ENCODE assay signal across 19 cellular contexts in genomic region chr22:37054078-37054440, GRCh38. TPM values are rescaled to one million over a fixed set of nuclear protein-coding genes. Genes with fewer than 3 reads are reported as not detected.
DNase-seq lines count a peak whose midpoint lies in the region; ATAC-seq, FAIRE-seq and TF ChIP-seq lines count a peak whose summit lies in the region.
"Had no signal": no experiment of that assay in that cellular context is flagged by ENCODE, and none has a peak within 500 bp of the region (broad histone marks: within the 10 kb centered on the region; RNA-seq: fewer than 3 reads in every experiment).

No MANE protein-coding gene starts in this region.

- CTCF ChIA-PET in CD8-positive, alpha-beta T cell (lab: Charles Lee), result interaction anchor here (1.4 kb wide), 1 partner anchor 9 kb away, joined by 4 read pairs; no protein-coding TSS in a partner anchor
- CTCF ChIA-PET in HepG2 (lab: Yijun Ruan, JAX; ENCODE audit: low intra/inter-chr PET ratio, low total read pairs), result no interaction called here

- H3K79me2 ChIP-seq in HepG2 (ENCODE audit: insufficient read depth, low read length), result no peaks in the 10 kb centered on the region

- peak overlapping the region in 1 of 10 experiments; percentile 93; a peak in 2 of 20 replicates for H3K4me3 ChIP-seq in BLaER1 treated with 17β-estradiol and CSF1 and Interleukin-3, amounts not matched to agents 10 nM and 100 nM
- no peak overlapping the region for H3K4me3 ChIP-seq in CD8-positive, alpha-beta T cell (ENCODE audit: low read depth, low read length)
- H3K4me3 ChIP-seq in SJCRH30, result no peak overlapping the region
- H3K4me3 ChIP-seq in HepG2 (replicated peaks in 1 of 3; ENCODE audit: insufficient read depth in 1 of 3, low read depth in 2 of 3, low read length in 3 of 3), result no peak overlapping the region; a peak in 1 of 6 replicates
- no peak overlapping the region for H3K4me3 ChIP-seq in testis
- H3K4me3 ChIP-seq: gastrocnemius medialis, GM12878, right lobe of liver, thyroid gland had no signal

- H3K4me1 Mint-ChIP-seq in CD8-positive, alpha-beta T cell (ENCODE audit: low read depth), result peaks cover 10% of the 10 kb centered on the region

- H3K4me3 Mint-ChIP-seq in CD8-positive, alpha-beta T cell, result peak overlapping the region; percentile 32

- H3K4me1 ChIP-seq in BLaER1 treated with 17β-estradiol and CSF1 and Interleukin-3, amounts not matched to agents 10 nM and 100 nM, result peaks cover 39 to 55% (median 48%) of the 10 kb centered on the region in 10 experiments
- H3K4me1 ChIP-seq in CD8-positive, alpha-beta T cell (ENCODE audit: insufficient read depth, low read length), result peaks cover 11% of the 10 kb centered on the region
- H3K4me1 ChIP-seq in SJCRH30 (peaks cover 9% of the 10 kb centered on the region; the same call in 1 of the 2 replicates), HepG2 (ENCODE audit: insufficient read depth, low read length) (peaks cover 57% of the 10 kb centered on the region), testis (peaks cover 6% of the 10 kb centered on the region)
- H3K4me1 ChIP-seq: gastrocnemius medialis had no signal

- no peak for TF ChIP-seq POLR2A in HepG2 (IDR thresholded peaks at IDR 0.05; ENCODE audit: insufficient read depth in 1 of 2, low read depth in 2 of 2, low read length in 2 of 2)
- TF ChIP-seq POLR2A in testis (IDR thresholded peaks at IDR 0.05), result no peak

- no TSS peak for BruUV-seq in HepG2 (replicated peaks; lab: Mats Ljungman, UMichigan)

- 50% methylated on average over 2 of the region's 7 CpGs for WGBS in HepG2 (ENCODE audit: low lambda C conversion rate)
- WGBS in testis, 2 donors, result 82 to 90% methylated on average over 6 to 7 of the region's 7 CpGs

- no peak overlapping the region for H3K27ac Mint-ChIP-seq in CD8-positive, alpha-beta T cell

- POLR2A ChIA-PET in CD8-positive, alpha-beta T cell (lab: Charles Lee), result interaction anchor here (1.3 kb wide), 1 partner anchor 96 kb away, joined by 3 read pairs; the partner anchor contains the start of gene IL2RB
- POLR2A ChIA-PET in HepG2 (lab: Yijun Ruan, JAX), result interaction anchor here (0.8 to 2.2 kb wide), 3 partner anchors 9 to 35 kb away, joined by 4 to 6 read pairs (median 4); partner anchors contain the start of genes MPST and TST

- H3K9ac ChIP-seq in BLaER1 treated with 17β-estradiol and CSF1 and Interleukin-3, amounts not matched to agents 10 nM and 100 nM, result peak overlapping the region in 9 of 11 experiments; percentile 7 to 87 (median 46); a peak in 9 of 22 replicates
- H3K9ac ChIP-seq in HepG2 (ENCODE audit: insufficient read depth, low read depth, low read length), result no peak overlapping the region

- no peak for TF ChIP-seq RAD21 in HepG2 (CRISPR knock-in tag; IDR thresholded peaks at IDR 0.05)

- no peaks in the 10 kb centered on the region for H3K9me3 ChIP-seq in BLaER1 treated with 17β-estradiol and CSF1 and Interleukin-3, amounts not matched to agents 10 nM and 100 nM (replicated peaks in 1 of 11)
- no peaks in the 10 kb centered on the region for H3K9me3 ChIP-seq in CD8-positive, alpha-beta T cell (ENCODE audit: low read length)
- no peaks in the 10 kb centered on the region for H3K9me3 ChIP-seq in SJCRH30 (replicated peaks)
- no peaks in the 10 kb centered on the region for H3K9me3 ChIP-seq in HepG2 (ENCODE audit: low read length)
- H3K9me3 ChIP-seq in testis, result no peaks in the 10 kb centered on the region
- H3K9me3 ChIP-seq: gastrocnemius medialis, right lobe of liver, thyroid gland had no signal

- no peak for TF ChIP-seq CTCF in CD8-positive, alpha-beta T cell (IDR thresholded peaks at IDR 0.05)
- TF ChIP-seq CTCF in HepG2 (CRISPR knock-in tag; IDR thresholded peaks at IDR 0.05) (no peak), testis (IDR thresholded peaks at IDR 0.05) (no peak)

- H3K36me3 ChIP-seq in BLaER1 treated with 17β-estradiol and CSF1 and Interleukin-3, amounts not matched to agents 10 nM and 100 nM, result peaks cover 33 to 58% (median 47%) of the 10 kb centered on the region in 11 experiments
- H3K36me3 ChIP-seq in CD8-positive, alpha-beta T cell (ENCODE audit: insufficient read depth, low read length), result peaks cover 13% of the 10 kb centered on the region
- H3K36me3 ChIP-seq in SJCRH30, result no peaks in the 10 kb centered on the region
- H3K36me3 ChIP-seq in HepG2 (replicated peaks in 1 of 2; ENCODE audit: control insufficient read depth in 1 of 2, insufficient read depth in 2 of 2, low read length in 2 of 2), result no peaks in the 10 kb centered on the region; a peak in 1 of 5 replicates
- H3K36me3 ChIP-seq in testis (ENCODE audit: low read depth, missing control alignments), result no peaks in the 10 kb centered on the region
- H3K36me3 ChIP-seq: gastrocnemius medialis, right lobe of liver, thyroid gland had no signal

- H3K27me3 ChIP-seq in BLaER1 treated with 17β-estradiol and CSF1 and Interleukin-3, amounts not matched to agents 10 nM and 100 nM, result no peaks in the 10 kb centered on the region
- no peaks in the 10 kb centered on the region for H3K27me3 ChIP-seq in CD8-positive, alpha-beta T cell (ENCODE audit: insufficient read depth, low read length)
- H3K27me3 ChIP-seq in SJCRH30, result no peaks in the 10 kb centered on the region; the same call in 1 of the 2 replicates
- peaks cover 0 to 12% of the 10 kb centered on the region in 2 experiments; a peak in 2 of 5 replicates for H3K27me3 ChIP-seq in HepG2 (ENCODE audit: control insufficient read depth in 1 of 2, insufficient read depth in 2 of 2, low read length in 2 of 2)
- no peaks in the 10 kb centered on the region for H3K27me3 ChIP-seq in testis
- H3K27me3 ChIP-seq: right lobe of liver, thyroid gland had no signal

- peaks cover 38% of the 10 kb centered on the region for H3K36me3 Mint-ChIP-seq in CD8-positive, alpha-beta T cell

- no peak for ATAC-seq in CD8-positive, alpha-beta T cell
- peak; percentile 23 for ATAC-seq in HepG2
- ATAC-seq: gastrocnemius medialis had no signal

- TF ChIP-seq EP300 in HepG2 (IDR thresholded peaks at IDR 0.05; ENCODE audit: low read depth in 2 of 2, low read length in 2 of 2), result no peak
- TF ChIP-seq EP300 in HepG2 (CRISPR knock-in tag; IDR thresholded peaks at IDR 0.05; ENCODE audit: borderline replicate concordance), result no peak

- FAIRE-seq in HepG2 (lab: Jason Lieb, UNC), result no peak
- FAIRE-seq: endothelial cell of umbilical vein, GM12878 had no signal

- H3K9me3 Mint-ChIP-seq in CD8-positive, alpha-beta T cell, result no peaks in the 10 kb centered on the region

- H3K27me3 Mint-ChIP-seq in CD8-positive, alpha-beta T cell (ENCODE audit: low read depth), result no peaks in the 10 kb centered on the region

- in situ Hi-C loops in HepG2 (cut with HindIII; ENCODE audit: extremely low pct_ligation_motif_present, low pct_unique_long_range_greater_than_20kb), result no loop called here

- intact Hi-C loops in CD8-positive, alpha-beta T cell (cut with DNase I, micrococcal nuclease), result loop anchor here (1.0 to 10.0 kb wide), 3 partner anchors 34 to 279 kb away; partner anchors contain the start of gene IFT27 (in 1 of the 2)
- intact Hi-C loops in HepG2 (cut with micrococcal nuclease; ENCODE audit: unreplicated experiment) (no loop called here), testis (cut with DNase I; ENCODE audit: low total_unique reads) (no loop called here)

- H3K27ac ChIP-seq in BLaER1 treated with 17β-estradiol and CSF1 and Interleukin-3, amounts not matched to agents 10 nM and 100 nM, result no peak overlapping the region; a peak in 2 of 22 replicates
- H3K27ac ChIP-seq in CD8-positive, alpha-beta T cell (ENCODE audit: low read depth, low read length), result no peak overlapping the region
- H3K27ac ChIP-seq in SJCRH30 (no peak overlapping the region), HepG2 (ENCODE audit: extremely low read length, insufficient read depth, low read length) (no peak overlapping the region), testis (no peak overlapping the region)
- H3K27ac ChIP-seq: C4-2B, gastrocnemius medialis, right lobe of liver, thyroid gland, VCaP had no signal

- H4K20me1 ChIP-seq in BLaER1 treated with 17β-estradiol and CSF1 and Interleukin-3, amounts not matched to agents 10 nM and 100 nM, result peaks cover 0 to 45% (median 20%) of the 10 kb centered on the region in 11 experiments; a peak in 14 of 22 replicates
- H4K20me1 ChIP-seq in HepG2 (ENCODE audit: insufficient read depth, low read length), result no peaks in the 10 kb centered on the region

- peak overlapping the region; percentile 93 to 100 (median 97) for H3K4me2 ChIP-seq in BLaER1 treated with 17β-estradiol and CSF1 and Interleukin-3, amounts not matched to agents 10 nM and 100 nM
- peak overlapping the region; percentile 15; the same call in 1 of the 2 replicates for H3K4me2 ChIP-seq in HepG2 (ENCODE audit: low read depth, low read length)

- DNase-seq in CD8-positive, alpha-beta T cell, result no peak
- peak; percentile 51 to 55 for DNase-seq in SJCRH30
- no peak for DNase-seq in HepG2 (ENCODE audit: low spot score)
- no peak for DNase-seq in stimulated activated CD8-positive, alpha-beta memory T cell treated with anti-CD3 and anti-CD28 coated beads, Interleukin-4, amount 100 ng/mL, for 48 hours
- DNase-seq in SW 1271 (lab: John Stamatoyannopoulos, UW), result no peak
- no peak for DNase-seq in testis
- DNase-seq: gastrocnemius medialis, NCI-H1048, NCI-H226 had no signal

- H2AFZ ChIP-seq in HepG2 (ENCODE audit: low read length), result no peak overlapping the region

RNA-seq across cellular contexts. Expression of gene KCTD17, which starts 2.5 kb away (rescaled TPM):
- total RNA-seq in CD8-positive, alpha-beta T cell, result 10 to 100 TPM; 18.6 to 22.8 TPM
- 12.5 and 14.1 TPM in 2 replicates for total RNA-seq in SJCRH30 (2014; rRNA removed; shearing (Covaris generic))
- total RNA-seq in HepG2 (2016; rRNA removed; fragmentation: Illumina TruSeq; extraction: Trizol), result 4.5 and 5.3 TPM in 2 replicates
- 2.1 and 2.4 TPM in 2 replicates for total RNA-seq in HepG2 (2016; cell fraction: cytosol; rRNA removed; fragmentation: Illumina TruSeq; extraction: Trizol; ENCODE audit: low read depth)
- 3.3 and 4.9 TPM in 2 replicates for total RNA-seq in HepG2 (2016; cell fraction: insoluble cytoplasmic fraction; rRNA removed; fragmentation: Illumina TruSeq; extraction: Trizol)
- 3.7 and 3.8 TPM in 2 replicates for total RNA-seq in HepG2 (2016; cell fraction: membrane; rRNA removed; fragmentation: Illumina TruSeq; extraction: Trizol)
- total RNA-seq in HepG2 (2016; cell fraction: nucleus; rRNA removed; fragmentation: Illumina TruSeq; extraction: Trizol), result 2.9 and 4.4 TPM in 2 replicates
- polyA plus RNA-seq in HepG2 (2011; rRNA removed), result 11.7 and 17.4 TPM in 2 replicates
- polyA plus RNA-seq in HepG2 (2011; cell fraction: cytosol; rRNA removed), result 11.0 and 11.5 TPM in 2 replicates
- polyA plus RNA-seq in HepG2 (2011; cell fraction: nucleus; rRNA removed), result 52.2 and 53.1 TPM in 2 replicates
- 5.3 and 11.6 TPM in 2 replicates for polyA plus RNA-seq in HepG2 (2012)
- 2.5 and 3.1 TPM in 2 replicates for polyA plus RNA-seq in HepG2 (2016; cell fraction: cytosol; fragmentation: Illumina TruSeq; extraction: Trizol; ENCODE audit: low read depth)
- polyA plus RNA-seq in HepG2 (2016; cell fraction: insoluble cytoplasmic fraction; fragmentation: Illumina TruSeq; extraction: Trizol; ENCODE audit: low read depth), result 4.6 and 5.0 TPM in 2 replicates
- polyA plus RNA-seq in HepG2 (2016; cell fraction: membrane; fragmentation: Illumina TruSeq; extraction: Trizol; ENCODE audit: low read depth), result 2.8 and 4.0 TPM in 2 replicates
- 5.0 and 5.9 TPM in 2 replicates for polyA plus RNA-seq in HepG2 (2016; cell fraction: nucleus; fragmentation: Illumina TruSeq; extraction: Trizol; ENCODE audit: insufficient read depth, low read depth)
- 0.28 and 24.0 TPM in 2 replicates for polyA minus RNA-seq in HepG2 (2011; rRNA and poly(A)+ RNA removed; ENCODE audit: low replicate concordance)
- polyA minus RNA-seq in HepG2 (2011; cell fraction: cytosol; rRNA and poly(A)+ RNA removed), result 4.6 and 5.1 TPM in 2 replicates
- 6.8 and 7.3 TPM in 2 replicates for polyA minus RNA-seq in HepG2 (2011; cell fraction: nucleus; rRNA and poly(A)+ RNA removed)
- total RNA-seq in testis, result 10 to 100 TPM; 39.1 to 57.0 TPM
- 99.1 TPM for polyA plus RNA-seq in testis (ENCODE audit: insufficient read depth, low read depth, low replicate concordance)

RNA-seq across cellular contexts. Expression of gene MPST, which starts 34.5 kb away (rescaled TPM):
- total RNA-seq in CD8-positive, alpha-beta T cell, result 1 to 10 TPM; 1.8 to 2.6 TPM
- total RNA-seq in SJCRH30 (2014; rRNA removed; shearing (Covaris generic)), result 58.7 and 59.8 TPM in 2 replicates
- total RNA-seq in HepG2 (2016; rRNA removed; fragmentation: Illumina TruSeq; extraction: Trizol) (94.8 and 133 TPM in 2 replicates), testis (100 to 1,000 TPM in 1 of 2 donors, 10 to 100 TPM in 1; 99.6 to 114 TPM)
- 214 and 241 TPM in 2 replicates for total RNA-seq in HepG2 (2016; cell fraction: cytosol; rRNA removed; fragmentation: Illumina TruSeq; extraction: Trizol; ENCODE audit: low read depth)
- 83.9 and 129 TPM in 2 replicates for total RNA-seq in HepG2 (2016; cell fraction: insoluble cytoplasmic fraction; rRNA removed; fragmentation: Illumina TruSeq; extraction: Trizol)
- total RNA-seq in HepG2 (2016; cell fraction: membrane; rRNA removed; fragmentation: Illumina TruSeq; extraction: Trizol), result 236 and 281 TPM in 2 replicates
- 43.0 and 55.9 TPM in 2 replicates for total RNA-seq in HepG2 (2016; cell fraction: nucleus; rRNA removed; fragmentation: Illumina TruSeq; extraction: Trizol)
- polyA plus RNA-seq in HepG2 (2011; rRNA removed) (141 and 191 TPM in 2 replicates), testis (ENCODE audit: insufficient read depth, low read depth, low replicate concordance) (64.1 TPM)
- polyA plus RNA-seq in HepG2 (2011; cell fraction: cytosol; rRNA removed), result 159 and 302 TPM in 2 replicates
- 297 and 319 TPM in 2 replicates for polyA plus RNA-seq in HepG2 (2011; cell fraction: nucleus; rRNA removed)
- 112 and 147 TPM in 2 replicates for polyA plus RNA-seq in HepG2 (2012)
- 221 and 245 TPM in 2 replicates for polyA plus RNA-seq in HepG2 (2016; cell fraction: cytosol; fragmentation: Illumina TruSeq; extraction: Trizol; ENCODE audit: low read depth)
- polyA plus RNA-seq in HepG2 (2016; cell fraction: insoluble cytoplasmic fraction; fragmentation: Illumina TruSeq; extraction: Trizol; ENCODE audit: low read depth), result 107 and 116 TPM in 2 replicates
- 209 and 227 TPM in 2 replicates for polyA plus RNA-seq in HepG2 (2016; cell fraction: membrane; fragmentation: Illumina TruSeq; extraction: Trizol; ENCODE audit: low read depth)
- 107 and 117 TPM in 2 replicates for polyA plus RNA-seq in HepG2 (2016; cell fraction: nucleus; fragmentation: Illumina TruSeq; extraction: Trizol; ENCODE audit: insufficient read depth, low read depth)
- polyA minus RNA-seq in HepG2 (2011; rRNA and poly(A)+ RNA removed; ENCODE audit: low replicate concordance), result 17.7 and 144 TPM in 2 replicates
- 94.1 and 104 TPM in 2 replicates for polyA minus RNA-seq in HepG2 (2011; cell fraction: cytosol; rRNA and poly(A)+ RNA removed)
- 39.0 and 46.2 TPM in 2 replicates for polyA minus RNA-seq in HepG2 (2011; cell fraction: nucleus; rRNA and poly(A)+ RNA removed)

RNA-seq across cellular contexts. Expression of gene TST, which starts 34.8 kb away (rescaled TPM):
- total RNA-seq in CD8-positive, alpha-beta T cell, result not detected
- total RNA-seq in SJCRH30 (2014; rRNA removed; shearing (Covaris generic)), result 5.4 and 5.7 TPM in 2 replicates
- total RNA-seq in HepG2 (2016; rRNA removed; fragmentation: Illumina TruSeq; extraction: Trizol) (44.1 and 44.6 TPM in 2 replicates), testis (10 to 100 TPM; 18.0 to 20.9 TPM)
- 13.7 and 15.5 TPM in 2 replicates for total RNA-seq in HepG2 (2016; cell fraction: cytosol; rRNA removed; fragmentation: Illumina TruSeq; extraction: Trizol; ENCODE audit: low read depth)
- total RNA-seq in HepG2 (2016; cell fraction: insoluble cytoplasmic fraction; rRNA removed; fragmentation: Illumina TruSeq; extraction: Trizol), result 40.1 and 44.0 TPM in 2 replicates
- 17.1 and 24.3 TPM in 2 replicates for total RNA-seq in HepG2 (2016; cell fraction: membrane; rRNA removed; fragmentation: Illumina TruSeq; extraction: Trizol)
- total RNA-seq in HepG2 (2016; cell fraction: nucleus; rRNA removed; fragmentation: Illumina TruSeq; extraction: Trizol), result 22.6 and 23.7 TPM in 2 replicates
- polyA plus RNA-seq in HepG2 (2011; rRNA removed) (63.6 and 86.4 TPM in 2 replicates), testis (ENCODE audit: insufficient read depth, low read depth, low replicate concordance) (18.2 TPM)
- 76.5 and 98.4 TPM in 2 replicates for polyA plus RNA-seq in HepG2 (2011; cell fraction: cytosol; rRNA removed)
- polyA plus RNA-seq in HepG2 (2011; cell fraction: nucleus; rRNA removed), result 54.5 and 63.2 TPM in 2 replicates
- polyA plus RNA-seq in HepG2 (2012), result 53.9 and 67.5 TPM in 2 replicates
- polyA plus RNA-seq in HepG2 (2016; cell fraction: cytosol; fragmentation: Illumina TruSeq; extraction: Trizol; ENCODE audit: low read depth), result 13.5 and 13.9 TPM in 2 replicates
- polyA plus RNA-seq in HepG2 (2016; cell fraction: insoluble cytoplasmic fraction; fragmentation: Illumina TruSeq; extraction: Trizol; ENCODE audit: low read depth), result 41.1 and 43.9 TPM in 2 replicates
- polyA plus RNA-seq in HepG2 (2016; cell fraction: membrane; fragmentation: Illumina TruSeq; extraction: Trizol; ENCODE audit: low read depth), result 14.3 and 18.2 TPM in 2 replicates
- 31.5 and 36.8 TPM in 2 replicates for polyA plus RNA-seq in HepG2 (2016; cell fraction: nucleus; fragmentation: Illumina TruSeq; extraction: Trizol; ENCODE audit: insufficient read depth, low read depth)
- 30.9 and 77.7 TPM in 2 replicates for polyA minus RNA-seq in HepG2 (2011; rRNA and poly(A)+ RNA removed; ENCODE audit: low replicate concordance)
- polyA minus RNA-seq in HepG2 (2011; cell fraction: cytosol; rRNA and poly(A)+ RNA removed), result 20.6 and 23.0 TPM in 2 replicates
- polyA minus RNA-seq in HepG2 (2011; cell fraction: nucleus; rRNA and poly(A)+ RNA removed), result 24.1 and 24.4 TPM in 2 replicates

RNA-seq across cellular contexts. Expression of gene TMPRSS6, which starts 55.5 kb away (rescaled TPM):
- total RNA-seq in CD8-positive, alpha-beta T cell, result under 1 TPM; 0.27 to 0.58 TPM
- total RNA-seq in SJCRH30 (2014; rRNA removed; shearing (Covaris generic)), result not detected in 2 replicates
- 1.5 and 4.2 TPM in 2 replicates for total RNA-seq in HepG2 (2016; rRNA removed; fragmentation: Illumina TruSeq; extraction: Trizol)
- total RNA-seq in HepG2 (2016; cell fraction: cytosol; rRNA removed; fragmentation: Illumina TruSeq; extraction: Trizol; ENCODE audit: low read depth), result 1.1 and 1.5 TPM in 2 replicates
- total RNA-seq in HepG2 (2016; cell fraction: insoluble cytoplasmic fraction; rRNA removed; fragmentation: Illumina TruSeq; extraction: Trizol), result 1.5 and 5.2 TPM in 2 replicates
- 1.7 and 2.7 TPM in 2 replicates for total RNA-seq in HepG2 (2016; cell fraction: membrane; rRNA removed; fragmentation: Illumina TruSeq; extraction: Trizol)
- total RNA-seq in HepG2 (2016; cell fraction: nucleus; rRNA removed; fragmentation: Illumina TruSeq; extraction: Trizol), result 5.1 and 6.1 TPM in 2 replicates
- 4.8 and 8.5 TPM in 2 replicates for polyA plus RNA-seq in HepG2 (2011; rRNA removed)
- 5.4 and 5.9 TPM in 2 replicates for polyA plus RNA-seq in HepG2 (2011; cell fraction: cytosol; rRNA removed)
- 16.8 and 19.4 TPM in 2 replicates for polyA plus RNA-seq in HepG2 (2011; cell fraction: nucleus; rRNA removed)
- 4.2 and 6.4 TPM in 2 replicates for polyA plus RNA-seq in HepG2 (2012)
- 1.7 TPM in 2 replicates for polyA plus RNA-seq in HepG2 (2016; cell fraction: cytosol; fragmentation: Illumina TruSeq; extraction: Trizol; ENCODE audit: low read depth)
- 2.3 and 2.6 TPM in 2 replicates for polyA plus RNA-seq in HepG2 (2016; cell fraction: insoluble cytoplasmic fraction; fragmentation: Illumina TruSeq; extraction: Trizol; ENCODE audit: low read depth)
- 2.4 and 3.1 TPM in 2 replicates for polyA plus RNA-seq in HepG2 (2016; cell fraction: membrane; fragmentation: Illumina TruSeq; extraction: Trizol; ENCODE audit: low read depth)
- 10.0 and 11.5 TPM in 2 replicates for polyA plus RNA-seq in HepG2 (2016; cell fraction: nucleus; fragmentation: Illumina TruSeq; extraction: Trizol; ENCODE audit: insufficient read depth, low read depth)
- polyA minus RNA-seq in HepG2 (2011; rRNA and poly(A)+ RNA removed; ENCODE audit: low replicate concordance), result 6.6 TPM in 1 of 2 replicates, not detected in the other
- 1.1 and 1.9 TPM in 2 replicates for polyA minus RNA-seq in HepG2 (2011; cell fraction: cytosol; rRNA and poly(A)+ RNA removed)
- polyA minus RNA-seq in HepG2 (2011; cell fraction: nucleus; rRNA and poly(A)+ RNA removed), result 4.0 and 5.2 TPM in 2 replicates
- total RNA-seq in testis, result 1 to 10 TPM; 1.5 to 3.4 TPM
- polyA plus RNA-seq in testis (ENCODE audit: insufficient read depth, low read depth, low replicate concordance), result 4.0 TPM
- total RNA-seq: endothelial cell of umbilical vein, G401, mesenteric fat pad, occipital lobe had no signal
- polyA plus RNA-seq: endothelial cell of umbilical vein had no signal

Comparison
In these comparisons a context has a peak if more than half of its experiments do, and no peak if none do; other contexts are left out.
1. DNase-seq: peak in SJCRH30 (2 of 2); none in CD8-positive, alpha-beta T cell (0 of 7), HepG2 (single experiment), stimulated activated CD8-positive, alpha-beta memory T cell treated with anti-CD3 and anti-CD28 coated beads, Interleukin-4, amount 100 ng/mL, for 48 hours (single experiment), SW 1271 (0 of 2) and testis (single experiment).
2. RNA of gene MPST, which starts 34.5 kb away (total RNA-seq): 43.0 to 281 TPM in HepG2, 99.6 to 114 TPM in testis and 58.7 to 59.8 TPM in SJCRH30; 1.8 to 2.6 TPM in CD8-positive, alpha-beta T cell; every median in the first group is over 10 times any median in the second.
3. intact Hi-C loops: an anchor here in CD8-positive, alpha-beta T cell (1.0 to 10.0 kb wide); none called in HepG2 and testis.